In genomic region chr3:33940149-33940548, GRCh38 we compare ENCODE assay signal across 27 cellular contexts.
DNase-seq lines count a peak whose midpoint lies in the region; ATAC-seq and TF ChIP-seq lines count a peak whose summit lies in the region.
"Had no signal": no experiment of that assay in that cellular context is flagged by ENCODE, and none has a peak within 500 bp of the region (broad histone marks: within the 10 kb centered on the region; RNA-seq: fewer than 3 reads in every experiment).

No MANE protein-coding gene starts in this region.

- TF ChIP-seq CTCF in brain (conservative IDR thresholded peaks at IDR 0.05): no peak

- H3K27ac Mint-ChIP-seq in activated CD4-positive, alpha-beta T cell treated with anti-CD3 and anti-CD28 coated beads for 36 hours: no peak overlapping the region
- H3K27ac Mint-ChIP-seq in activated CD4-positive, alpha-beta T cell treated with anti-CD3 and anti-CD28 coated beads, Interleukin-2, amount 10 ng/mL, durations not matched to agents 7 days and 5 days: no peak overlapping the region
- H3K27ac Mint-ChIP-seq in brain (peak overlapping the region in 3 of 5 experiments; percentile 28 to 82 (median 38)), immature natural killer cell (peak overlapping the region in 2 of 6 donors; percentile 18 to 68)
- H3K27ac Mint-ChIP-seq: B cell, progenitor cell of endocrine pancreas had no signal

- peak; percentile 60 for ATAC-seq in activated CD4-positive, alpha-beta T cell treated with anti-CD3 and anti-CD28 coated beads for 36 hours
- no peak for ATAC-seq in activated CD4-positive, CD25-positive, alpha-beta regulatory T cell treated with anti-CD3 and anti-CD28 coated beads, Interleukin-2, amount 50 U/mL, for 24 hours
- ATAC-seq: SK-N-SH treated with all-trans-retinoic acid at 6 μM for 48 hours had no signal

- POLR2A ChIA-PET in activated CD4-positive, alpha-beta T cell treated with anti-CD3 and anti-CD28 coated beads for 36 hours (lab: Charles Lee): no interaction called here
- POLR2A ChIA-PET in activated CD4-positive, alpha-beta T cell treated with anti-CD3 and anti-CD28 coated beads, Interleukin-2, amount 10 ng/mL, durations not matched to agents 7 days and 5 days (lab: Charles Lee): no interaction called here

- no peaks in the 10 kb centered on the region for H3K9me3 Mint-ChIP-seq in activated CD4-positive, alpha-beta T cell treated with anti-CD3 and anti-CD28 coated beads for 36 hours (ENCODE audit: low read depth)
- no peaks in the 10 kb centered on the region for H3K9me3 Mint-ChIP-seq in activated CD4-positive, alpha-beta T cell treated with anti-CD3 and anti-CD28 coated beads, Interleukin-2, amount 10 ng/mL, durations not matched to agents 7 days and 5 days
- H3K9me3 Mint-ChIP-seq in brain: peaks cover 0 to 7% (median 0%) of the 10 kb centered on the region in 5 experiments
- H3K9me3 Mint-ChIP-seq in immature natural killer cell: no peaks in the 10 kb centered on the region
- H3K9me3 Mint-ChIP-seq: neural crest cell had no signal

- no peaks in the 10 kb centered on the region for H3K36me3 Mint-ChIP-seq in activated CD4-positive, alpha-beta T cell treated with anti-CD3 and anti-CD28 coated beads for 36 hours (ENCODE audit: low read depth)
- H3K36me3 Mint-ChIP-seq in activated CD4-positive, alpha-beta T cell treated with anti-CD3 and anti-CD28 coated beads, Interleukin-2, amount 10 ng/mL, durations not matched to agents 7 days and 5 days (ENCODE audit: low read depth): no peaks in the 10 kb centered on the region
- no peaks in the 10 kb centered on the region for H3K36me3 Mint-ChIP-seq in brain
- no peaks in the 10 kb centered on the region for H3K36me3 Mint-ChIP-seq in immature natural killer cell

- H3K27me3 Mint-ChIP-seq in activated CD4-positive, alpha-beta T cell treated with anti-CD3 and anti-CD28 coated beads for 36 hours: peaks cover 11% of the 10 kb centered on the region
- peaks cover 5% of the 10 kb centered on the region for H3K27me3 Mint-ChIP-seq in activated CD4-positive, alpha-beta T cell treated with anti-CD3 and anti-CD28 coated beads, Interleukin-2, amount 10 ng/mL, durations not matched to agents 7 days and 5 days
- peaks cover 2% of the 10 kb centered on the region for H3K27me3 Mint-ChIP-seq in brain
- H3K27me3 Mint-ChIP-seq in immature natural killer cell (ENCODE audit: low read depth in 3 of 3): peaks cover 0 to 4% (median 2%) of the 10 kb centered on the region in 3 donors

- DNase-seq in activated CD4-positive, alpha-beta T cell treated with anti-CD3 and anti-CD28 coated beads for 36 hours: peak; percentile 27
- DNase-seq in activated CD4-positive, alpha-beta T cell treated with anti-CD3 and anti-CD28 coated beads, Interleukin-2, amount 10 ng/mL, durations not matched to agents 7 days and 5 days: no peak
- DNase-seq in HS-5 (ENCODE audit: low read depth) (peak; percentile 34), immature natural killer cell (peak; percentile 27 to 35 (median 31)), SKM-1 treated with dmso at 0.1 percent for 144 hours (lab: John Stamatoyannopoulos, UW; ENCODE audit: unreplicated experiment) (no peak)
- DNase-seq in activated CD8-positive, alpha-beta memory T cell treated with anti-CD3 and anti-CD28 coated beads for 24 hours: no peak
- DNase-seq: 8988T; activated CD4-positive, CD25-positive, alpha-beta regulatory T cell treated with anti-CD3 and anti-CD28 coated beads, Interleukin-2, amount 50 U/mL, for 72 hours; activated effector memory CD4-positive, alpha-beta T cell treated with anti-CD3 and anti-CD28 coated beads, Interleukin-2, amount 50 U/mL, for 16 hours; amygdala; DMS79; effector CD4-positive, alpha-beta T cell; heart right ventricle; Kasumi-1; left ventricle myocardium inferior; NCI-H1092 treated with DMSO at 0.1 percent for 48 hours; NCI-H2029 treated with DMSO at 0.1 percent for 48 hours; NCI-H446 treated with DMSO at 0.1 percent for 48 hours; RPMI8226; T1000 had no signal

- intact Hi-C loops in activated CD4-positive, alpha-beta T cell treated with anti-CD3 and anti-CD28 coated beads for 36 hours (cut with DNase I, micrococcal nuclease): loop anchor here in 1 of 2 experiments (5.0 kb wide), 1 partner anchor 117 kb away; no protein-coding TSS in a partner anchor

- H3K4me3 Mint-ChIP-seq in activated CD4-positive, alpha-beta T cell treated with anti-CD3 and anti-CD28 coated beads for 36 hours: no peak overlapping the region
- H3K4me3 Mint-ChIP-seq in activated CD4-positive, alpha-beta T cell treated with anti-CD3 and anti-CD28 coated beads, Interleukin-2, amount 10 ng/mL, durations not matched to agents 7 days and 5 days: no peak overlapping the region
- H3K4me3 Mint-ChIP-seq in brain (no peak overlapping the region), immature natural killer cell (peak overlapping the region in 4 of 5 donors; percentile 9 to 39 (median 28))
- H3K4me3 Mint-ChIP-seq: B cell; central memory CD8-positive, alpha-beta T cell had no signal

- H3K4me1 Mint-ChIP-seq in activated CD4-positive, alpha-beta T cell treated with anti-CD3 and anti-CD28 coated beads for 36 hours: peaks cover 18% of the 10 kb centered on the region
- no peaks in the 10 kb centered on the region for H3K4me1 Mint-ChIP-seq in activated CD4-positive, alpha-beta T cell treated with anti-CD3 and anti-CD28 coated beads, Interleukin-2, amount 10 ng/mL, durations not matched to agents 7 days and 5 days
- H3K4me1 Mint-ChIP-seq in brain (peaks cover 46% of the 10 kb centered on the region), immature natural killer cell (peaks cover 25 to 40% of the 10 kb centered on the region in 2 donors)
- H3K4me1 Mint-ChIP-seq: B cell had no signal

- CTCF ChIA-PET in activated CD4-positive, alpha-beta T cell treated with anti-CD3 and anti-CD28 coated beads for 36 hours (lab: Charles Lee): interaction anchor here (1.1 kb wide), 1 partner anchor 11 kb away, joined by 3 read pairs; no protein-coding TSS in a partner anchor
- CTCF ChIA-PET in activated CD4-positive, alpha-beta T cell treated with anti-CD3 and anti-CD28 coated beads, Interleukin-2, amount 10 ng/mL, durations not matched to agents 7 days and 5 days (lab: Charles Lee): no interaction called here

Comparison
In these comparisons a context has a peak if more than half of its experiments do, and no peak if none do; other contexts are left out.
1. DNase-seq: peak in activated CD4-positive, alpha-beta T cell treated with anti-CD3 and anti-CD28 coated beads for 36 hours (single experiment), HS-5 (single experiment) and immature natural killer cell (3 of 3); none in activated CD4-positive, alpha-beta T cell treated with anti-CD3 and anti-CD28 coated beads, Interleukin-2, amount 10 ng/mL, durations not matched to agents 7 days and 5 days (single experiment), SKM-1 treated with dmso at 0.1 percent for 144 hours (single experiment) and activated CD8-positive, alpha-beta memory T cell treated with anti-CD3 and anti-CD28 coated beads for 24 hours (single experiment).
2. H3K27ac Mint-ChIP-seq: peak in brain (3 of 5); none in activated CD4-positive, alpha-beta T cell treated with anti-CD3 and anti-CD28 coated beads for 36 hours (single experiment) and activated CD4-positive, alpha-beta T cell treated with anti-CD3 and anti-CD28 coated beads, Interleukin-2, amount 10 ng/mL, durations not matched to agents 7 days and 5 days (single experiment).
3. H3K4me3 Mint-ChIP-seq: peak in immature natural killer cell (4 of 5); none in activated CD4-positive, alpha-beta T cell treated with anti-CD3 and anti-CD28 coated beads for 36 hours (single experiment), activated CD4-positive, alpha-beta T cell treated with anti-CD3 and anti-CD28 coated beads, Interleukin-2, amount 10 ng/mL, durations not matched to agents 7 days and 5 days (single experiment) and brain (0 of 5).